Comparison of ENCODE assay signal across 19 cellular contexts in genomic region chr10:34464000-34464399, GRCh38.
DNase-seq lines count a peak whose midpoint lies in the region; TF ChIP-seq lines count a peak whose summit lies in the region.
"Had no signal": no experiment of that assay in that cellular context is flagged by ENCODE, and none has a peak within 500 bp of the region (broad histone marks: within the 10 kb centered on the region; RNA-seq: fewer than 3 reads in every experiment).

No MANE protein-coding gene starts in this region.

- no peak overlapping the region for H2BK5ac ChIP-seq in mesenchymal stem cell (ENCODE audit: low read depth, low read length, poor library complexity, severe bottlenecking)

- H3K4ac ChIP-seq in mesenchymal stem cell (ENCODE audit: low read depth in 1 of 2, low read length in 2 of 2), result no peak overlapping the region

- no peaks in the 10 kb centered on the region for H3K4me1 ChIP-seq in mesenchymal stem cell (ENCODE audit: control insufficient read depth, insufficient read depth, low read depth, low read length)
- no peaks in the 10 kb centered on the region for H3K4me1 ChIP-seq in left ventricle myocardium inferior
- H3K4me1 ChIP-seq: BLaER1, Caco-2 had no signal

- H3K36me3 ChIP-seq in mesenchymal stem cell (ENCODE audit: control insufficient read depth in 1 of 2, insufficient read depth in 2 of 2, low read depth in 1 of 2, low read length in 2 of 2) (peaks cover 3 to 5% of the 10 kb centered on the region in 2 experiments), left ventricle myocardium inferior (no peaks in the 10 kb centered on the region)

- no peak overlapping the region for H4K8ac ChIP-seq in mesenchymal stem cell (ENCODE audit: low read length)

- no peak overlapping the region for H3K4me3 ChIP-seq in mesenchymal stem cell (ENCODE audit: insufficient read depth in 1 of 2, low read depth in 1 of 2, low read length in 2 of 2)
- no peak overlapping the region for H3K4me3 ChIP-seq in left ventricle myocardium inferior
- H3K4me3 ChIP-seq in dorsolateral prefrontal cortex, result no peak overlapping the region
- H3K4me3 ChIP-seq: BLaER1, GM12878, GM23338 had no signal

- H3K79me1 ChIP-seq in mesenchymal stem cell (replicated peaks; ENCODE audit: low read length, poor library complexity, severe bottlenecking), result peaks cover 16% of the 10 kb centered on the region

- H3K9me3 ChIP-seq in mesenchymal stem cell (ENCODE audit: control insufficient read depth, low read length), result no peaks in the 10 kb centered on the region
- H3K9me3 ChIP-seq in left ventricle myocardium inferior (replicated peaks), result no peaks in the 10 kb centered on the region
- H3K9me3 ChIP-seq: BLaER1, Caco-2 had no signal

- H2BK15ac ChIP-seq in mesenchymal stem cell (ENCODE audit: low read depth, poor library complexity, severe bottlenecking), result no peak overlapping the region

- 80% methylated on average over 3 of the region's 3 CpGs for WGBS in mesenchymal stem cell

- H3K14ac ChIP-seq in mesenchymal stem cell (ENCODE audit: low read length in 2 of 2), result no peak overlapping the region

- no peak overlapping the region for H2BK12ac ChIP-seq in mesenchymal stem cell (ENCODE audit: low read length in 2 of 2)

- H4K91ac ChIP-seq in mesenchymal stem cell (ENCODE audit: low read length), result no peak overlapping the region

- no peaks in the 10 kb centered on the region for H3K27me3 ChIP-seq in mesenchymal stem cell (ENCODE audit: control insufficient read depth in 1 of 2, insufficient read depth in 1 of 2, low read length in 2 of 2)
- no peaks in the 10 kb centered on the region for H3K27me3 ChIP-seq in left ventricle myocardium inferior (ENCODE audit: low read depth)
- peaks cover 0 to 13% (median 0%) of the 10 kb centered on the region in 45 donors for H3K27me3 ChIP-seq in dorsolateral prefrontal cortex
- H3K27me3 ChIP-seq: BLaER1 had no signal

- intact Hi-C loops in left ventricle myocardium inferior (cut with micrococcal nuclease), result no loop called here
- intact Hi-C loops in dorsolateral prefrontal cortex (cut with DNase I), result no loop called here

- H2AK5ac ChIP-seq in mesenchymal stem cell (ENCODE audit: low read length, severe bottlenecking), result no peak overlapping the region

- H3K27ac ChIP-seq in mesenchymal stem cell (ENCODE audit: low read length, poor library complexity, severe bottlenecking), result peak overlapping the region; percentile 35
- H3K27ac ChIP-seq in left ventricle myocardium inferior (replicated peaks), result no peak overlapping the region
- no peak overlapping the region for H3K27ac ChIP-seq in dorsolateral prefrontal cortex
- H3K27ac ChIP-seq: BLaER1, C4-2B had no signal

- no peak overlapping the region for H3K18ac ChIP-seq in mesenchymal stem cell (ENCODE audit: low read depth in 1 of 2, low read length in 2 of 2)

- H3K4me2 ChIP-seq in mesenchymal stem cell (ENCODE audit: low read length, poor library complexity, severe bottlenecking), result no peak overlapping the region
- H3K4me2 ChIP-seq: BLaER1, GM23338 had no signal

- H2BK120ac ChIP-seq in mesenchymal stem cell (ENCODE audit: low read depth, low read length), result no peak overlapping the region

- no peak overlapping the region for H3K23ac ChIP-seq in mesenchymal stem cell (ENCODE audit: low read length in 2 of 2)

- H2AFZ ChIP-seq in mesenchymal stem cell (ENCODE audit: low read depth, low read length), result no peak overlapping the region
- H2AFZ ChIP-seq: GM23338 had no signal

- H3K9ac ChIP-seq in mesenchymal stem cell (ENCODE audit: low read length), result no peak overlapping the region
- H3K9ac ChIP-seq: BLaER1 had no signal

- DNase-seq in EH (ENCODE audit: low read depth), result peak; percentile 3
- DNase-seq in kidney tubule cell (ENCODE audit: low spot score), result peak; percentile 33
- no peak for DNase-seq in mesenchymal stem cell
- no peak for DNase-seq in left ventricle myocardium inferior
- DNase-seq in Ammon's horn (ENCODE audit: low spot score), result no peak
- DNase-seq in dorsolateral prefrontal cortex, result no peak
- DNase-seq: 8988T; Caco-2; CD4-positive, CD25-positive, alpha-beta regulatory T cell; CD8-positive, alpha-beta T cell; DMS153; DND-41; EL; GDM1; H9 had no signal

- TF ChIP-seq CTCF in left ventricle myocardium inferior (IDR thresholded peaks at IDR 0.05; ENCODE audit: borderline replicate concordance), result no peak
- TF ChIP-seq CTCF in dorsolateral prefrontal cortex (IDR thresholded peaks at IDR 0.05 in 54 of 56, conservative IDR thresholded peaks at IDR 0.05 in 2 of 56; ENCODE audit: low read depth in 1 of 56, partially characterized antibody in 56 of 56), result no peak

Comparison
In these comparisons a context has a peak if more than half of its experiments do, and no peak if none do; other contexts are left out.
1. DNase-seq: peak in EH (single experiment) and kidney tubule cell (single experiment); none in mesenchymal stem cell (single experiment), left ventricle myocardium inferior (single experiment), Ammon's horn (single experiment) and dorsolateral prefrontal cortex (0 of 10).